Comparison of ENCODE assay signal across 17 cellular contexts in genomic region chr2:199348871-199349270, GRCh38.
"Had no signal": no experiment of that assay in that cellular context is flagged by ENCODE, and none has a peak within 500 bp of the region (broad histone marks: within the 10 kb centered on the region; RNA-seq: fewer than 3 reads in every experiment).

No MANE protein-coding gene starts in this region.

- H3K4me1 Mint-ChIP-seq: naive thymus-derived CD4-positive, alpha-beta T cell; nephron progenitor cell; stimulated activated naive B cell treated with anti-CD40 and anti-IgM and Interleukin-4, amounts not matched to agents 10 μg/mL and 1 μg/mL and 100 μg/mL, for 72 hours; stimulated activated naive CD8-positive, alpha-beta T cell treated with anti-CD3 and anti-CD28 coated beads, Interleukin-15, amount 100 ng/mL, for 72 hours had no signal

- H3K4me3 Mint-ChIP-seq: naive thymus-derived CD4-positive, alpha-beta T cell; nephron progenitor cell; stimulated activated naive B cell treated with anti-CD40 and anti-IgM and Interleukin-4, amounts not matched to agents 10 μg/mL and 1 μg/mL and 100 μg/mL, for 72 hours; stimulated activated naive CD8-positive, alpha-beta T cell treated with anti-CD3 and anti-CD28 coated beads, Interleukin-15, amount 100 ng/mL, for 72 hours had no signal

- H3K27ac Mint-ChIP-seq: naive thymus-derived CD4-positive, alpha-beta T cell; nephron progenitor cell; stimulated activated naive B cell treated with anti-CD40 and anti-IgM and Interleukin-4, amounts not matched to agents 10 μg/mL and 1 μg/mL and 100 μg/mL, for 72 hours; stimulated activated naive CD8-positive, alpha-beta T cell treated with anti-CD3 and anti-CD28 coated beads, Interleukin-15, amount 100 ng/mL, for 72 hours had no signal

- H3K27me3 Mint-ChIP-seq: stimulated activated naive B cell treated with anti-CD40 and anti-IgM and Interleukin-4, amounts not matched to agents 10 μg/mL and 1 μg/mL and 100 μg/mL, for 72 hours; stimulated activated naive CD8-positive, alpha-beta T cell treated with anti-CD3 and anti-CD28 coated beads, Interleukin-15, amount 100 ng/mL, for 72 hours had no signal

- H3K9me3 Mint-ChIP-seq: nephron progenitor cell; stimulated activated naive CD8-positive, alpha-beta T cell treated with anti-CD3 and anti-CD28 coated beads, Interleukin-15, amount 100 ng/mL, for 72 hours had no signal

- DNase-seq: effector CD4-positive, alpha-beta T cell; gastrocnemius medialis; heart right ventricle; hypothalamus; kidney glomerular epithelial cell; mesendoderm; naive thymus-derived CD4-positive, alpha-beta T cell; nephron progenitor cell; right lobe of liver; spleen; stimulated activated CD4-positive, alpha-beta T cell treated with anti-CD3 and anti-CD28 coated beads, Interleukin-15, amount 100 ng/mL, for 24 hours; stimulated activated CD4-positive, alpha-beta T cell treated with anti-CD3 and anti-CD28 coated beads, Interleukin-1b, Interleukin-23, amount 100 ng/mL, for 48 hours; stimulated activated CD4-positive, alpha-beta T cell treated with anti-CD3 and anti-CD28 coated beads, Interleukin-4, amount 100 ng/mL, for 4 hours; stimulated activated naive B cell treated with anti-CD40 and anti-IgM and Interleukin-4, amounts not matched to agents 10 μg/mL and 1 μg/mL and 100 μg/mL, for 72 hours; stimulated activated naive CD8-positive, alpha-beta T cell treated with anti-CD3 and anti-CD28 coated beads, Interleukin-15, amount 100 ng/mL, for 72 hours; substantia nigra; transverse colon had no signal

- ATAC-seq: gastrocnemius medialis; heart right ventricle; naive thymus-derived CD4-positive, alpha-beta T cell; right lobe of liver; stimulated activated naive B cell treated with anti-CD40 and anti-IgM and Interleukin-4, amounts not matched to agents 10 μg/mL and 1 μg/mL and 100 μg/mL, for 72 hours; stimulated activated naive CD8-positive, alpha-beta T cell treated with anti-CD3 and anti-CD28 coated beads, Interleukin-15, amount 100 ng/mL, for 72 hours had no signal

- H3K36me3 Mint-ChIP-seq: naive thymus-derived CD4-positive, alpha-beta T cell; stimulated activated naive B cell treated with anti-CD40 and anti-IgM and Interleukin-4, amounts not matched to agents 10 μg/mL and 1 μg/mL and 100 μg/mL, for 72 hours had no signal
